1 cellular context compared by ENCODE assay signal in the genomic region with DNA sequence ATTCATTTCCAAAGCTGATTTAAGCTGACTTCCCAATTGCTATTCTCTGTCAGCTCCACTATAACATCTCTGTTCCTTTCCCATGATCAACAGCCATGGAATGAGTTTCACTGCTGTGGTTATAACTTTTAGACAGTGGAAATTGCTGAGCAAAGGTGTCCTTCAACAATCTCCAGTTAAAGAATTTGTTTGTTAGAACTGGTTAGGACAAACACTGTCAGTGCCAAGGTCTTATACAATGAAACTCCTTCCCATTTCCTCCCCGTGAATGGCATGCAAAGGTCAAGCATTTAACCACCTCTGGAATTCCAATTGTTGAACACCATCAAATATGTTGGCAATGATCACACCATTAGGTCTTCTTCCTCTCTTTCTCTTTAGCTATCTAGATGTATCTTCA.
TF ChIP-seq lines count a peak whose summit lies in the region.

No MANE protein-coding gene starts in this region.

TF ChIP-seq in GM12891, 5 proteins besides CTCF, POLR2A, EP300 and RAD21 (continued from another document):
- TF ChIP-seq POU2F2 (IDR thresholded peaks at IDR 0.05; ENCODE audit: low read depth, low read length) = no peak
- no peak for TF ChIP-seq TAF1 (IDR thresholded peaks at IDR 0.05; ENCODE audit: low read depth, low read length)
